ENCODE assay signal across 8 cellular contexts in the genomic region with DNA sequence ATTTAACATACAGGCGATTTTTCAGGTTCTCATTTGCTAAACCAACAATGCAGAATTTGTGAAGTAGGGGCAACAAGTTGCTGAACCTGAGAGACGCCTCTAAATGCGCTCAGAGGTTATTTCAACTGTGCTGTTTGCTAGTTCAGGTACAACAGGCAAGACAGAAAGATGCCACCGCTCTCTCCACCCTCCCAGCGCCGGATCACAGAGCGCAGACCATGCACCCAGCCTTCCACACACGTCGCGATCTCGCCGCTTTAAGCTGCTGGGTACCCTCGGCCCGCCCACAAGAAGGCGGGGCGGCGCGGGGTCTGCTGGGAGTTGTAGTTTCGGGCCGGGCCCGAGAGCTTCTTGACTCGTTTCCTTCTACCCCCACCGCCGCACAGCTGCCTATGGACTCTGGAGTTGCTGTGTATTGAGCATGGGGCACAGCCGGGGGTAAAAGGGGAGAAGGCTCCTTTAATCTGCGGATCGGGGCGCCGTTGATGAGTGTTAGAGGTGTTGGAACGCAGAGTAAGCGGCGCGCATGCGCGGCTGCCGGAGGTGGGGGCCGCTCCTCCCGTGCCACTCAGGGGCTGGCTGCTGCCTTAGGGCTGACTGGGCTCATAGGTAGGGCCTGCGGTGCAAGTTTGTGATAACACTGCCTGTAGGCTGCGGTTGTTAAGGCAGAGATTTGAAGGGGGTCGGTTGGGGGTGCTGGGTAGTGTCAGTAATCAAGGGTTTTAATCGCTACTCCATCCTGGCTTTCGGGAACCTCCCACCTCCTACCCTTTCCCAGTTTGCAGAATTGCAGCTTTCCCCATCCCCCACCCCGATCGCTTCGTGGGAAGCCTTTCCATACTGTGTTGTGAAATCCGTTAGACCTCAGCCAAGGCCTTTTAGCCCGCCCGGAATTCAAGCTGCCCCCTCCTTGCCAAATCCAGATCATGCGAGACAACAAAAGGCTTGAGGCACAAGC. TPM values are rescaled to one million over a fixed set of nuclear protein-coding genes. Genes with fewer than 3 reads are reported as not detected.
DNase-seq lines count a peak whose midpoint lies in the region; ATAC-seq and FAIRE-seq lines count a peak whose summit lies in the region.

No MANE protein-coding gene starts in this region.

- peaks cover 32% of the 10 kb centered on the region for H3K27me3 Mint-ChIP-seq in T-helper 2 cell treated with Interferon-gamma antibody and Interleukin-4, amounts not matched to agents 5 μg/mL and 100 μg/mL, for 36 hours (ENCODE audit: low read depth)

- peak overlapping the region; percentile 75 for H3K4me3 ChIP-seq in right cardiac atrium (ENCODE audit: low read length)

- FAIRE-seq in urothelium cell line (lab: Jason Lieb, UNC) = peak; percentile 46

- peak overlapping the region; percentile 94 for H3K27ac ChIP-seq in right cardiac atrium (ENCODE audit: low read length)

- 2% methylated on average over 50 of the region's 50 CpGs for WGBS in right cardiac atrium

- intact Hi-C loops in right cardiac atrium (cut with DNase I) = loop anchor here in 3 of 4 donors (1.0 to 5.0 kb wide), 3 partner anchors 22 to 41 kb away; partner anchors contain the start of gene ABCA1 (in 2 of the 3)

- no peaks in the 10 kb centered on the region for H3K9me3 ChIP-seq in right cardiac atrium (ENCODE audit: control insufficient read depth, low read length)

- H3K27ac Mint-ChIP-seq in T-helper 2 cell treated with Interferon-gamma antibody and Interleukin-4, amounts not matched to agents 5 μg/mL and 100 μg/mL, for 36 hours = peak overlapping the region; percentile 68

- H3K4me1 Mint-ChIP-seq in T-helper 2 cell treated with Interferon-gamma antibody and Interleukin-4, amounts not matched to agents 5 μg/mL and 100 μg/mL, for 36 hours (ENCODE audit: low read depth) = peaks cover 6% of the 10 kb centered on the region

- DNase-seq in NCI-H187 treated with DMSO at 0.1 percent for 48 hours (lab: John Stamatoyannopoulos, UW) (peak; percentile 8), anterior cingulate cortex (lab: John Stamatoyannopoulos, UW) (peak; percentile 46 to 97 (median 89)), right cardiac atrium (peak; percentile 88 to 96 (median 96)), putamen (ENCODE audit: low spot score) (peak; percentile 90), urothelium cell line (ENCODE audit: low spot score) (peak; percentile 93)
- DNase-seq in T-helper 2 cell treated with Interferon-gamma antibody and Interleukin-4, amounts not matched to agents 5 μg/mL and 100 μg/mL, for 36 hours (ENCODE audit: low spot score) = peak; percentile 82

- H3K27me3 ChIP-seq in right cardiac atrium (ENCODE audit: control insufficient read depth, insufficient read depth) = no peaks in the 10 kb centered on the region

- ATAC-seq in GM18498 (IDR thresholded peaks at IDR 0.05; ENCODE audit: unreplicated experiment) (peak; percentile 99), HG02885 (IDR thresholded peaks at IDR 0.05; ENCODE audit: poor library complexity, unreplicated experiment) (peak; percentile 100), right cardiac atrium (peak; percentile 98 to 99)

- H3K4me3 Mint-ChIP-seq in T-helper 2 cell treated with Interferon-gamma antibody and Interleukin-4, amounts not matched to agents 5 μg/mL and 100 μg/mL, for 36 hours = peak overlapping the region; percentile 94

- H3K4me1 ChIP-seq in right cardiac atrium (ENCODE audit: control insufficient read depth, insufficient read depth, low read length) = no peaks in the 10 kb centered on the region

- no peaks in the 10 kb centered on the region for H3K9me3 Mint-ChIP-seq in T-helper 2 cell treated with Interferon-gamma antibody and Interleukin-4, amounts not matched to agents 5 μg/mL and 100 μg/mL, for 36 hours

- no peaks in the 10 kb centered on the region for H3K36me3 Mint-ChIP-seq in T-helper 2 cell treated with Interferon-gamma antibody and Interleukin-4, amounts not matched to agents 5 μg/mL and 100 μg/mL, for 36 hours (ENCODE audit: low read depth)

RNA-seq across cellular contexts. Expression of gene ABCA1, which starts 40.3 kb away (rescaled TPM):
- 10 to 100 TPM in 2 of 4 donors, 1 to 10 TPM in 2; 6.3 to 14.2 (median 9.2) TPM for total RNA-seq in right cardiac atrium
- 3.5 TPM for polyA plus RNA-seq in right cardiac atrium

Comparison
In these comparisons a context has a peak if more than half of its experiments do, and no peak if none do; other contexts are left out.
1. Peak in every context shown above with its lines: DNase-seq, ATAC-seq, H3K4me3 ChIP-seq and H3K27ac ChIP-seq.
2. DNase-seq: peak in every context shown above with its lines; median percentile 96 in right cardiac atrium; 93 in urothelium cell line; 90 in putamen; 89 in anterior cingulate cortex; 82 in T-helper 2 cell treated with Interferon-gamma antibody and Interleukin-4, amounts not matched to agents 5 μg/mL and 100 μg/mL, for 36 hours; 8 in NCI-H187 treated with DMSO at 0.1 percent for 48 hours.